Comparison of ENCODE assay signal across 10 cellular contexts in the genomic region with DNA sequence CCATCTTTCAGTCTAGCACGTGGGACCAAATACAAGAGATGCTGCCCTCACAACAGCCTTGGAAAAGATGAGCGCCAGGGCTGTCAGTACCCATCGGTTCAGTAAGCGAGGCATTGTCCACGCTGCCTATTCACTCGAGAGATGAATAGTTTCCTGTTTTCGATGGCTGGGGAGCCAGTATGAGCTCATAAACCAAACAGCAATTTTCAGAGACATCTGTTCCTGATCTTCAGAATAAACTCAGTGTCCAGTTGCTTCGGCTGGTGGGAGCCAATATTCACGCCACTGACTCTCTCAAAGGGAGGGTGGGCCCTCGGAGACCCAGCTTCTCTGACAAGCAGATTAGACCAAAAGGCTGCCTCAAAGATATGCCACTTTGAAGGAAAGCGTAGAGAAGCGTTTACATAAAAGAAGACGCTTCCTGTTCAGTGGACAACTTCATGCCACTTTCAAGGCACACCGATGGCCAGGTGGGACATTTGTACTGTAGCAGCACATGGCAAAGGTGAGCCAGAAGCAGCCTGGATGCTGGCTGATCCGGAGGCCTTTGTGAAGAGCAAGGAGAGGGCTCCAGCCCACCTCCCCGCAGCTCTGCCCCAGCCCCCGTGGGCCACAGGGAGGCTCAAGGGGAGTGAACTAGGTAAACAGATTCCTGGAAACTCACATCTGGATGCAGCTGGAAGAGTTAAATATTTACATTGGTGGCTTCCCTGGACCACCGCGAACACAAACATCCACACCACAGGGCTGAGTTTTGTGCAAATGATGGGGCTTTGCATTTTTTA. TPM values are rescaled to one million over a fixed set of nuclear protein-coding genes. Genes with fewer than 3 reads are reported as not detected.
DNase-seq lines count a peak whose midpoint lies in the region; ATAC-seq and TF ChIP-seq lines count a peak whose summit lies in the region.
"Had no signal": no experiment of that assay in that cellular context is flagged by ENCODE, and none has a peak within 500 bp of the region (broad histone marks: within the 10 kb centered on the region; RNA-seq: fewer than 3 reads in every experiment).

No MANE protein-coding gene starts in this region.

- peak overlapping the region; percentile 46 to 77 for H3K27ac ChIP-seq in breast epithelium
- H3K27ac ChIP-seq in mammary epithelial cell (ENCODE audit: insufficient read depth, low read depth, low read length) = no peak overlapping the region

- no peak overlapping the region for H3K9ac ChIP-seq in mammary epithelial cell (ENCODE audit: insufficient read depth, low read length)

- H3K4me1 ChIP-seq in breast epithelium (peaks cover 13 to 28% of the 10 kb centered on the region in 2 donors), mammary epithelial cell (ENCODE audit: insufficient read depth, low read length) (peaks cover 34% of the 10 kb centered on the region)

- H3K4me2 ChIP-seq in mammary epithelial cell (ENCODE audit: insufficient read depth, low read depth, low read length) = no peak overlapping the region

- no peak overlapping the region for H2AFZ ChIP-seq in mammary epithelial cell (ENCODE audit: low read depth, low read length)

- H3K9me3 Mint-ChIP-seq in endothelial cell (ENCODE audit: unreplicated experiment) = no peaks in the 10 kb centered on the region
- H3K9me3 Mint-ChIP-seq: CD4-positive, alpha-beta T cell had no signal

- H3K27me3 Mint-ChIP-seq in endothelial cell (ENCODE audit: unreplicated experiment) = peaks cover 8% of the 10 kb centered on the region
- H3K27me3 Mint-ChIP-seq: CD4-positive, alpha-beta T cell had no signal

- H3K4me3 ChIP-seq in breast epithelium (no peak overlapping the region), mammary epithelial cell (replicated peaks in 1 of 3; ENCODE audit: insufficient read depth in 1 of 3, low read depth in 2 of 3, low read length in 3 of 3) (no peak overlapping the region)

- H3K27ac Mint-ChIP-seq in endothelial cell (ENCODE audit: unreplicated experiment) = peak overlapping the region; percentile 78
- H3K27ac Mint-ChIP-seq: CD4-positive, alpha-beta T cell had no signal

- in situ Hi-C loops in mammary epithelial cell (cut with MboI; ENCODE audit: low sequenced_read_pairs in 2 of 2) = no loop called here

- WGBS in mammary epithelial cell (ENCODE audit: low coverage, missing lambda C conversion rate) = 89% methylated on average over 17 of the region's 19 CpGs

- H3K4me3 Mint-ChIP-seq in endothelial cell (ENCODE audit: unreplicated experiment) = peak overlapping the region; percentile 15
- H3K4me3 Mint-ChIP-seq: CD4-positive, alpha-beta T cell had no signal

- CTCF ChIA-PET in mammary epithelial cell (lab: Charles Lee; ENCODE audit: low non-redundant PET) = no interaction called here

- H3K36me3 ChIP-seq in breast epithelium = no peaks in the 10 kb centered on the region
- peaks cover 21% of the 10 kb centered on the region for H3K36me3 ChIP-seq in mammary epithelial cell (ENCODE audit: insufficient read depth, low read length)

- no peaks in the 10 kb centered on the region for H3K9me3 ChIP-seq in breast epithelium
- no peaks in the 10 kb centered on the region for H3K9me3 ChIP-seq in mammary epithelial cell (replicated peaks; ENCODE audit: insufficient read depth, low read length)

- peaks cover 40% of the 10 kb centered on the region for H3K79me2 ChIP-seq in mammary epithelial cell (ENCODE audit: insufficient read depth, low read length)

- TF ChIP-seq POLR2A in breast epithelium (IDR thresholded peaks at IDR 0.05) = no peak

- H4K20me1 ChIP-seq in mammary epithelial cell (ENCODE audit: insufficient read depth, low read length) = no peaks in the 10 kb centered on the region

- DNase-seq in breast epithelium (ENCODE audit: low spot score in 2 of 2) (no peak), mammary epithelial cell (no peak), endothelial cell (ENCODE audit: low spot score) (no peak), middle frontal gyrus (ENCODE audit: extremely low spot score, low spot score) (peak; percentile 62), NCI-H2171 (lab: John Stamatoyannopoulos, UW) (no peak), NOMO-1 treated with DMSO at 0.1 percent for 48 hours (lab: John Stamatoyannopoulos, UW; ENCODE audit: unreplicated experiment) (no peak)
- DNase-seq: CD4-positive, alpha-beta T cell; NK-92 treated with Interleukin-12 subunit alpha and Interleukin-12 subunit beta, amount 100 ng/mL, for 24 hours had no signal

- intact Hi-C loops in breast epithelium (cut with DNase I; ENCODE audit: low total_unique reads) = no loop called here
- intact Hi-C loops in mammary epithelial cell (cut with micrococcal nuclease) = no loop called here

- BruUV-seq in mammary epithelial cell (replicated peaks; lab: Mats Ljungman, UMichigan) = no TSS peak

- no peak for ATAC-seq in GM19397 (IDR thresholded peaks at IDR 0.05; ENCODE audit: unreplicated experiment)
- no peak for ATAC-seq in HG02870 (IDR thresholded peaks at IDR 0.05; ENCODE audit: unreplicated experiment)

- peaks cover 55% of the 10 kb centered on the region for H3K4me1 Mint-ChIP-seq in endothelial cell (ENCODE audit: unreplicated experiment)

- dilution Hi-C loops in mammary epithelial cell (cut with HindIII; ENCODE audit: low sequenced_read_pairs) = no loop called here

- peaks cover 35% of the 10 kb centered on the region for H3K36me3 Mint-ChIP-seq in endothelial cell (ENCODE audit: low read depth, unreplicated experiment)

- TF ChIP-seq CTCF in breast epithelium (IDR thresholded peaks at IDR 0.05) (no peak), mammary epithelial cell (conservative IDR thresholded peaks at IDR 0.05 in 1 of 2, IDR thresholded peaks at IDR 0.05 in 1 of 2; ENCODE audit: extremely low read depth in 1 of 2, insufficient read depth in 1 of 2, low read depth in 1 of 2, low read length in 2 of 2) (no peak), endothelial cell (IDR thresholded peaks at IDR 0.05; ENCODE audit: unreplicated experiment) (no peak)

- H3K27me3 ChIP-seq in breast epithelium = no peaks in the 10 kb centered on the region
- H3K27me3 ChIP-seq in mammary epithelial cell (ENCODE audit: insufficient read depth, low read length) = no peaks in the 10 kb centered on the region

RNA-seq across cellular contexts. Expression of a gene that starts 6.0 kb away (rescaled TPM):
- 10 to 100 TPM; 10.1 to 12.0 (median 10.8) TPM for total RNA-seq in breast epithelium
- 10 to 100 TPM; 14.3 to 17.2 TPM for total RNA-seq in mammary epithelial cell
- 17.8 TPM for polyA plus RNA-seq in mammary epithelial cell
- polyA minus RNA-seq in mammary epithelial cell = 20.6 TPM
- total RNA-seq in endothelial cell (ENCODE audit: unreplicated experiment) = 17.1 TPM

RNA-seq across cellular contexts. Expression of a gene that starts 23.4 kb away (rescaled TPM):
- total RNA-seq in breast epithelium (10 to 100 TPM in 2 of 3 donors, 1 to 10 TPM in 1; 9.3 to 14.3 (median 12.8) TPM), mammary epithelial cell (100 to 1,000 TPM; 126 to 128 TPM), endothelial cell (ENCODE audit: unreplicated experiment) (53.9 TPM)
- polyA plus RNA-seq in mammary epithelial cell = 87.8 TPM
- polyA minus RNA-seq in mammary epithelial cell = 188 TPM
